ENCODE assay signal across 1 cellular context in genomic region chr3:170003881-170004356, GRCh38.
A peak's percentile ranks its signal among the peaks of the same experiment; 100 is the strongest.
TF ChIP-seq lines count a peak whose summit lies in the region.

No MANE protein-coding gene starts in this region.

TF ChIP-seq in HepG2, 621 proteins besides CTCF, POLR2A, EP300 and RAD21 (continues in another document):
- TF ChIP-seq ZNF576 (CRISPR knock-in tag; IDR thresholded peaks at IDR 0.05) = no peak
- TF ChIP-seq GMEB1 (CRISPR knock-in tag; IDR thresholded peaks at IDR 0.05; ENCODE audit: borderline replicate concordance) = no peak
- TF ChIP-seq, protein P1, sequence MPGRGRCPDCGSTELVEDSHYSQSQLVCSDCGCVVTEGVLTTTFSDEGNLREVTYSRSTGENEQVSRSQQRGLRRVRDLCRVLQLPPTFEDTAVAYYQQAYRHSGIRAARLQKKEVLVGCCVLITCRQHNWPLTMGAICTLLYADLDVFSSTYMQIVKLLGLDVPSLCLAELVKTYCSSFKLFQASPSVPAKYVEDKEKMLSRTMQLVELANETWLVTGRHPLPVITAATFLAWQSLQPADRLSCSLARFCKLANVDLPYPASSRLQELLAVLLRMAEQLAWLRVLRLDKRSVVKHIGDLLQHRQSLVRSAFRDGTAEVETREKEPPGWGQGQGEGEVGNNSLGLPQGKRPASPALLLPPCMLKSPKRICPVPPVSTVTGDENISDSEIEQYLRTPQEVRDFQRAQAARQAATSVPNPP (CRISPR knock-in tag; IDR thresholded peaks at IDR 0.05) = no peak
- no peak for TF ChIP-seq ZNF432 (CRISPR knock-in tag; IDR thresholded peaks at IDR 0.05; ENCODE audit: borderline replicate concordance)
- TF ChIP-seq, protein P2, sequence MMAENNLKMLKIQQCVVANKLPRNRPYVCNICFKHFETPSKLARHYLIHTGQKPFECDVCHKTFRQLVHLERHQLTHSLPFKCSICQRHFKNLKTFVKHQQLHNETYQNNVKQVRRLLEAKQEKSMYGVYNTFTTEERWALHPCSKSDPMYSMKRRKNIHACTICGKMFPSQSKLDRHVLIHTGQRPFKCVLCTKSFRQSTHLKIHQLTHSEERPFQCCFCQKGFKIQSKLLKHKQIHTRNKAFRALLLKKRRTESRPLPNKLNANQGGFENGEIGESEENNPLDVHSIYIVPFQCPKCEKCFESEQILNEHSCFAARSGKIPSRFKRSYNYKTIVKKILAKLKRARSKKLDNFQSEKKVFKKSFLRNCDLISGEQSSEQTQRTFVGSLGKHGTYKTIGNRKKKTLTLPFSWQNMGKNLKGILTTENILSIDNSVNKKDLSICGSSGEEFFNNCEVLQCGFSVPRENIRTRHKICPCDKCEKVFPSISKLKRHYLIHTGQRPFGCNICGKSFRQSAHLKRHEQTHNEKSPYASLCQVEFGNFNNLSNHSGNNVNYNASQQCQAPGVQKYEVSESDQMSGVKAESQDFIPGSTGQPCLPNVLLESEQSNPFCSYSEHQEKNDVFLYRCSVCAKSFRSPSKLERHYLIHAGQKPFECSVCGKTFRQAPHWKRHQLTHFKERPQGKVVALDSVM (CRISPR knock-in tag; IDR thresholded peaks at IDR 0.05) = no peak
- TF ChIP-seq, protein P3, sequence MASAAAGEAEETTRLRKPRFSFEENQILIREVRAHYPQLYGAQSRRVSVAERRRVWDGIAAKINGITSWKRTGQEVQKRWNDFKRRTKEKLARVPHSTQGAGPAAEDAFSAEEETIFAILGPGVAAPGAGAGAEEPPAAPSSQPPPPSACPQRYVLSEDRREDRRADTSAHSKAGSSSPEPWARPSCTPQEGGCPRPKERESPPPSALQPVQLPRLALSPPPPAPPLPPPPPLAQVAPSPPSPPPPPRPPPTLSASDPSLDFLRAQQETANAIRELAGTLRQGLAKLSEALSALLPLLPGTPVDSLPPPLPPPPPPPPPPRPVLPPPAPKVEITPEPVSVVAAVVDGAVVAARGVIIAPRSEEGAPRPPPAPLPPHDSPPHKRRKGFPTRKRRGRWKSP (CRISPR knock-in tag; IDR thresholded peaks at IDR 0.05) = peak; percentile 38; the same call in 1 of the 2 replicates
- TF ChIP-seq ZNF253 (CRISPR knock-in tag; IDR thresholded peaks at IDR 0.05; ENCODE audit: borderline replicate concordance) = no peak
- no peak for TF ChIP-seq ZNF879 (CRISPR knock-in tag; IDR thresholded peaks at IDR 0.05)
- no peak for TF ChIP-seq DDIT3 (CRISPR knock-in tag; IDR thresholded peaks at IDR 0.05)
- TF ChIP-seq MTF2 (CRISPR knock-in tag; IDR thresholded peaks at IDR 0.05; ENCODE audit: borderline replicate concordance) = no peak
- TF ChIP-seq PHF21A (CRISPR knock-in tag; IDR thresholded peaks at IDR 0.05) = peak; percentile 89
- TF ChIP-seq, protein P4, sequence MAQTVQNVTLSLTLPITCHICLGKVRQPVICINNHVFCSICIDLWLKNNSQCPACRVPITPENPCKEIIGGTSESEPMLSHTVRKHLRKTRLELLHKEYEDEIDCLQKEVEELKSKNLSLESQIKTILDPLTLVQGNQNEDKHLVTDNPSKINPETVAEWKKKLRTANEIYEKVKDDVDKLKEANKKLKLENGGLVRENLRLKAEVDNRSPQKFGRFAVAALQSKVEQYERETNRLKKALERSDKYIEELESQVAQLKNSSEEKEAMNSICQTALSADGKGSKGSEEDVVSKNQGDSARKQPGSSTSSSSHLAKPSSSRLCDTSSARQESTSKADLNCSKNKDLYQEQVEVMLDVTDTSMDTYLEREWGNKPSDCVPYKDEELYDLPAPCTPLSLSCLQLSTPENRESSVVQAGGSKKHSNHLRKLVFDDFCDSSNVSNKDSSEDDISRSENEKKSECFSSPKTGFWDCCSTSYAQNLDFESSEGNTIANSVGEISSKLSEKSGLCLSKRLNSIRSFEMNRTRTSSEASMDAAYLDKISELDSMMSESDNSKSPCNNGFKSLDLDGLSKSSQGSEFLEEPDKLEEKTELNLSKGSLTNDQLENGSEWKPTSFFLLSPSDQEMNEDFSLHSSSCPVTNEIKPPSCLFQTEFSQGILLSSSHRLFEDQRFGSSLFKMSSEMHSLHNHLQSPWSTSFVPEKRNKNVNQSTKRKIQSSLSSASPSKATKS (CRISPR knock-in tag; IDR thresholded peaks at IDR 0.05) = no peak
- TF ChIP-seq FOXJ3 (CRISPR knock-in tag; IDR thresholded peaks at IDR 0.05; ENCODE audit: borderline replicate concordance) = peak; percentile 80; the same call in 1 of the 2 replicates
- no peak for TF ChIP-seq POLR2AphosphoS5 (IDR thresholded peaks at IDR 0.05; ENCODE audit: low read depth, low read length)
- TF ChIP-seq ZNF816 (CRISPR knock-in tag; IDR thresholded peaks at IDR 0.05; ENCODE audit: borderline replicate concordance) = no peak
- no peak for TF ChIP-seq ZNF337 (CRISPR knock-in tag; IDR thresholded peaks at IDR 0.05; ENCODE audit: borderline replicate concordance, low read depth)
- 0 out of 2 replicates have a peak, but pooled peaks have one; percentile 38 for TF ChIP-seq ZSCAN29 (CRISPR knock-in tag; conservative IDR thresholded peaks at IDR 0.05)
- peak; percentile 99 for TF ChIP-seq ZNF263 (CRISPR knock-in tag; IDR thresholded peaks at IDR 0.05)
- 0 out of 2 replicates have a peak, but pooled peaks have one; percentile 54 for TF ChIP-seq ZFP1 (CRISPR knock-in tag; IDR thresholded peaks at IDR 0.05)
- TF ChIP-seq, protein P5, sequence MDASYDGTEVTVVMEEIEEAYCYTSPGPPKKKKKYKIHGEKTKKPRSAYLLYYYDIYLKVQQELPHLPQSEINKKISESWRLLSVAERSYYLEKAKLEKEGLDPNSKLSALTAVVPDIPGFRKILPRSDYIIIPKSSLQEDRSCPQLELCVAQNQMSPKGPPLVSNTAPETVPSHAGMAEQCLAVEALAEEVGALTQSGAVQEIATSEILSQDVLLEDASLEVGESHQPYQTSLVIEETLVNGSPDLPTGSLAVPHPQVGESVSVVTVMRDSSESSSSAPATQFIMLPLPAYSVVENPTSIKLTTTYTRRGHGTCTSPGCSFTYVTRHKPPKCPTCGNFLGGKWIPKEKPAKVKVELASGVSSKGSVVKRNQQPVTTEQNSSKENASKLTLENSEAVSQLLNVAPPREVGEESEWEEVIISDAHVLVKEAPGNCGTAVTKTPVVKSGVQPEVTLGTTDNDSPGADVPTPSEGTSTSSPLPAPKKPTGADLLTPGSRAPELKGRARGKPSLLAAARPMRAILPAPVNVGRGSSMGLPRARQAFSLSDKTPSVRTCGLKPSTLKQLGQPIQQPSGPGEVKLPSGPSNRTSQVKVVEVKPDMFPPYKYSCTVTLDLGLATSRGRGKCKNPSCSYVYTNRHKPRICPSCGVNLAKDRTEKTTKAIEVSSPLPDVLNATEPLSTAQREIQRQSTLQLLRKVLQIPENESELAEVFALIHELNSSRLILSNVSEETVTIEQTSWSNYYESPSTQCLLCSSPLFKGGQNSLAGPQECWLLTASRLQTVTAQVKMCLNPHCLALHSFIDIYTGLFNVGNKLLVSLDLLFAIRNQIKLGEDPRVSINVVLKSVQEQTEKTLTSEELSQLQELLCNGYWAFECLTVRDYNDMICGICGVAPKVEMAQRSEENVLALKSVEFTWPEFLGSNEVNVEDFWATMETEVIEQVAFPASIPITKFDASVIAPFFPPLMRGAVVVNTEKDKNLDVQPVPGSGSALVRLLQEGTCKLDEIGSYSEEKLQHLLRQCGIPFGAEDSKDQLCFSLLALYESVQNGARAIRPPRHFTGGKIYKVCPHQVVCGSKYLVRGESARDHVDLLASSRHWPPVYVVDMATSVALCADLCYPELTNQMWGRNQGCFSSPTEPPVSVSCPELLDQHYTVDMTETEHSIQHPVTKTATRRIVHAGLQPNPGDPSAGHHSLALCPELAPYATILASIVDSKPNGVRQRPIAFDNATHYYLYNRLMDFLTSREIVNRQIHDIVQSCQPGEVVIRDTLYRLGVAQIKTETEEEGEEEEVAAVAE (CRISPR knock-in tag; IDR thresholded peaks at IDR 0.05; ENCODE audit: borderline replicate concordance) = peak; percentile 50; the same call in 1 of the 2 replicates
- TF ChIP-seq ETV6 (CRISPR knock-in tag; conservative IDR thresholded peaks at IDR 0.05) = no peak
- TF ChIP-seq, protein P6, sequence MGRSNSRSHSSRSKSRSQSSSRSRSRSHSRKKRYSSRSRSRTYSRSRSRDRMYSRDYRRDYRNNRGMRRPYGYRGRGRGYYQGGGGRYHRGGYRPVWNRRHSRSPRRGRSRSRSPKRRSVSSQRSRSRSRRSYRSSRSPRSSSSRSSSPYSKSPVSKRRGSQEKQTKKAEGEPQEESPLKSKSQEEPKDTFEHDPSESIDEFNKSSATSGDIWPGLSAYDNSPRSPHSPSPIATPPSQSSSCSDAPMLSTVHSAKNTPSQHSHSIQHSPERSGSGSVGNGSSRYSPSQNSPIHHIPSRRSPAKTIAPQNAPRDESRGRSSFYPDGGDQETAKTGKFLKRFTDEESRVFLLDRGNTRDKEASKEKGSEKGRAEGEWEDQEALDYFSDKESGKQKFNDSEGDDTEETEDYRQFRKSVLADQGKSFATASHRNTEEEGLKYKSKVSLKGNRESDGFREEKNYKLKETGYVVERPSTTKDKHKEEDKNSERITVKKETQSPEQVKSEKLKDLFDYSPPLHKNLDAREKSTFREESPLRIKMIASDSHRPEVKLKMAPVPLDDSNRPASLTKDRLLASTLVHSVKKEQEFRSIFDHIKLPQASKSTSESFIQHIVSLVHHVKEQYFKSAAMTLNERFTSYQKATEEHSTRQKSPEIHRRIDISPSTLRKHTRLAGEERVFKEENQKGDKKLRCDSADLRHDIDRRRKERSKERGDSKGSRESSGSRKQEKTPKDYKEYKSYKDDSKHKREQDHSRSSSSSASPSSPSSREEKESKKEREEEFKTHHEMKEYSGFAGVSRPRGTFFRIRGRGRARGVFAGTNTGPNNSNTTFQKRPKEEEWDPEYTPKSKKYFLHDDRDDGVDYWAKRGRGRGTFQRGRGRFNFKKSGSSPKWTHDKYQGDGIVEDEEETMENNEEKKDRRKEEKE (IDR thresholded peaks at IDR 0.05) = no peak
- no peak for TF ChIP-seq PCBP2 (optimal IDR thresholded peaks at IDR 0.05; ENCODE audit: low read depth, low read length, poor library complexity, severe bottlenecking)
- no peak for TF ChIP-seq ZBTB40 (IDR thresholded peaks at IDR 0.05)
- no peak for TF ChIP-seq ZBTB40 (CRISPR knock-in tag; IDR thresholded peaks at IDR 0.05)
- TF ChIP-seq PAWR (CRISPR knock-in tag; IDR thresholded peaks at IDR 0.05; ENCODE audit: borderline replicate concordance) = no peak
- no peak for TF ChIP-seq MAFF (IDR thresholded peaks at IDR 0.05; ENCODE audit: low read depth, low read length)
